Comparison of ENCODE assay signal across 26 cellular contexts in the genomic region with DNA sequence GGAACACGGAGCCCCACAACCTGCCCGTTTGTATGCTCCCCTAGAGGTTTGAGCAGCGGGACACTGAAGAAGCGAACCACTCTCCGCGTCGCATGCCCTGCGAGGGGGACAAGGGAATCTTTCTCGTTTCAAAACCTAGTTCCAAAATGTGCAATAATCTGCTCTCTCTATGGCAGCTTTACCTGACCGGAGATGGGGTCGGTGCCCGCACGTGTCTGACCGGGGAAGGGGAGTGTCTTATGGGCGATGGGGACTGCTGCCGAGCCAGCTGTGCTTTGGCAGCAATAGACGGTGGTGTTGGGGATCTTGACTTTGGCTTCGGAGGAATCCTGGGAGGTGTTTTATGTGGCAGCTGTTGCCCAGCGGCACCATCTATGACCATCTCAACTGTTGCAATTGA.
"Had no signal": no experiment of that assay in that cellular context is flagged by ENCODE, and none has a peak within 500 bp of the region (broad histone marks: within the 10 kb centered on the region; RNA-seq: fewer than 3 reads in every experiment).

No MANE protein-coding gene starts in this region.

- DNase-seq: activated CD4-positive, alpha-beta T cell treated with anti-CD3 and anti-CD28 coated beads, Interleukin-2, amount 10 ng/mL, durations not matched to agents 24 days and 14 days; activated CD4-positive, alpha-beta T cell treated with anti-CD3 and anti-CD28 coated beads, Interleukin-2, amount 50 U/mL, for 4 hours; activated CD8-positive, alpha-beta T cell treated with anti-CD3 and anti-CD28 coated beads for 36 hours; activated effector memory CD4-positive, alpha-beta T cell treated with anti-CD3 and anti-CD28 coated beads, Interleukin-2, amount 50 U/mL, for 16 hours; activated naive CD4-positive, alpha-beta T cell; activated naive CD4-positive, alpha-beta T cell treated with anti-CD3 and anti-CD28 coated beads, Interleukin-2, amount 50 U/mL, for 16 hours; activated naive CD8-positive, alpha-beta T cell treated with anti-CD3 and anti-CD28 coated beads for 36 hours; activated T-cell treated with anti-CD3 and anti-CD28 coated beads, Interleukin-2, amount 50 U/mL, for 1 hour; activated T-cell treated with anti-CD3 and anti-CD28 coated beads, Interleukin-2, amount 50 U/mL, for 72 hours; amniotic stem cell; aorta; brain microvascular endothelial cell; Karpas-422; KBM-7; NCI-H1048; NCI-H1105 treated with DMSO at 0.1 percent for 48 hours; NCI-H1436; NCI-H1694; NCI-H2029; NCI-H345; NCI-H524 treated with DMSO at 0.1 percent for 48 hours; PC-3; Peyer's patch; RPMI8226 had no signal

- H3K4me1 ChIP-seq: Peyer's patch had no signal

- H3K9me3 ChIP-seq: Peyer's patch had no signal

- H3K27me3 ChIP-seq: brain microvascular endothelial cell, Peyer's patch had no signal

- H3K36me3 ChIP-seq: brain microvascular endothelial cell, Peyer's patch had no signal

- ATAC-seq: activated CD8-positive, alpha-beta T cell treated with anti-CD3 and anti-CD28 coated beads for 36 hours; activated T-cell treated with anti-CD3 and anti-CD28 coated beads, Interleukin-2, amount 50 U/mL, for 72 hours; activated T-helper 17 cell treated with anti-CD3 and anti-CD28 coated beads, Interleukin-2, amount 50 U/mL, for 72 hours; PC-3 had no signal

- H3K4me3 ChIP-seq: Peyer's patch, SK-N-MC had no signal

- H3K27ac ChIP-seq: brain microvascular endothelial cell, Peyer's patch, SK-N-MC had no signal
